8 cellular contexts compared by ENCODE assay signal in genomic region chrX:70289793-70290770, GRCh38. TPM values are rescaled to one million over a fixed set of nuclear protein-coding genes. Genes with fewer than 3 reads are reported as not detected.
DNase-seq lines count a peak whose midpoint lies in the region; ATAC-seq and TF ChIP-seq lines count a peak whose summit lies in the region.

Gene KIF4A, plus strand, starts transcription at chrX:70290104. Its CDS starts 355 bp downstream, at chrX:70290459.
Gene PDZD11, minus strand, starts transcription at chrX:70289927. Its CDS starts 586 bp downstream, at chrX:70289341.

- peak within 1 kb of the TSS in 1 of 2 donors; percentile 84 for H3K27ac ChIP-seq in coronary artery

- DNase-seq in Ammon's horn (ENCODE audit: low spot score) (peak; percentile 72), NCI-H460 (ENCODE audit: extremely low read depth, low read depth) (peak; percentile 87), coronary artery (ENCODE audit: low spot score) (peak; percentile 81), left lobe of liver (ENCODE audit: low spot score) (peak; percentile 84)
- DNase-seq in activated CD4-positive, alpha-beta T cell treated with anti-CD3 and anti-CD28 coated beads for 48 hours = peak; percentile 86
- DNase-seq in stimulated activated CD4-positive, alpha-beta T cell treated with anti-CD3 and anti-CD28 coated beads, Interleukin-2, amount 100 ng/mL, for 24 hours = peak; percentile 77 to 81

- peak; percentile 96 for ATAC-seq in GM19025 (IDR thresholded peaks at IDR 0.05; ENCODE audit: low read depth, unreplicated experiment)
- peak; percentile 99 for ATAC-seq in HG03280 (IDR thresholded peaks at IDR 0.05; ENCODE audit: unreplicated experiment)
- ATAC-seq in left lobe of liver = peak; percentile 100

- peak within 1 kb of the TSS; percentile 71 for H3K4me3 ChIP-seq in coronary artery

- TF ChIP-seq CTCF in coronary artery (IDR thresholded peaks at IDR 0.05) = no peak

RNA-seq across cellular contexts. Expression of gene KIF4A, which starts in this region (rescaled TPM):
- 30.3 and 34.0 TPM in 2 replicates for total RNA-seq in NCI-H460 (2014; rRNA removed; shearing (Covaris generic))
- polyA plus RNA-seq in NCI-H460 (2014; cell fraction: nucleus; rRNA removed) = 26.5 and 31.1 TPM in 2 replicates
- 0.15 TPM for total RNA-seq in left lobe of liver

RNA-seq across cellular contexts. Expression of gene PDZD11, which starts in this region (rescaled TPM):
- 67.6 and 77.6 TPM in 2 replicates for total RNA-seq in NCI-H460 (2014; rRNA removed; shearing (Covaris generic))
- 56.6 and 68.1 TPM in 2 replicates for polyA plus RNA-seq in NCI-H460 (2014; cell fraction: nucleus; rRNA removed)
- 10.7 TPM for total RNA-seq in left lobe of liver

Comparison
In these comparisons a context has a peak if more than half of its experiments do, and no peak if none do; other contexts are left out.
1. RNA of gene KIF4A (total RNA-seq): 30.3 to 34.0 TPM in NCI-H460; 0.15 TPM in left lobe of liver (single experiment); every median in the first group is over 10 times any median in the second.
2. Peak in every context shown above with its lines, with median percentiles within 50 percentile points of each other: DNase-seq and ATAC-seq.